Comparison of ENCODE assay signal across 13 cellular contexts in the genomic region with DNA sequence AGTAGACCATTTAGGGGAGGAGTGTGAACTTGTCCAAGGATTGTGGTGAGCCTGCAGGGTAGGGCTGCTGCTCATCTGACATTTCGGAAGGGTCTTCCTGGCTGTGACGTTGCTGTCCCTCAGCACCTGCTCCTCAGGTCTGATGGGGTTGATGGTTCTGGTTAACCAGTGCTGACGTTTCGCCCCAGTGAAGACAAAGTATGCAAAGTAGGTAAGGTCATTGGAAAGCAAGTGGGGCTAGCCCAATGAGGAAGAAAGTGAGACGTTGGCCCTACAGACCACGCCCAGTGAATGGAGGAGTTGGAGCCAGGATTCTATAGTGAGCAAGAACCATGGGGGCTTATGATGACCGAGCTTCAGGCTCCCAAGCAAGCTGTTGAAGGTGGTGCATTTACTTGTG. TPM values are rescaled to one million over a fixed set of nuclear protein-coding genes. Genes with fewer than 3 reads are reported as not detected.
DNase-seq lines count a peak whose midpoint lies in the region; ATAC-seq, FAIRE-seq and TF ChIP-seq lines count a peak whose summit lies in the region.
"Had no signal": no experiment of that assay in that cellular context is flagged by ENCODE, and none has a peak within 500 bp of the region (broad histone marks: within the 10 kb centered on the region; RNA-seq: fewer than 3 reads in every experiment).

No MANE protein-coding gene starts in this region.

- no peak overlapping the region for H4K8ac ChIP-seq in neuronal stem cell (ENCODE audit: low read depth, low read length)

- intact Hi-C loops in GM12878 (cut with micrococcal nuclease; ENCODE audit: unreplicated experiment) (loop anchor here (2.0 kb wide), 1 partner anchor 172 kb away; no protein-coding TSS in a partner anchor), left ventricle myocardium superior (cut with micrococcal nuclease) (no loop called here), esophagus muscularis mucosa (cut with DNase I) (loop anchor here (10.0 kb wide), 1 partner anchor 114 kb away; no protein-coding TSS in a partner anchor), aorta (cut with DNase I) (no loop called here)

- no peak overlapping the region for H3K4ac ChIP-seq in neuronal stem cell (ENCODE audit: low read length)

- no peak overlapping the region for H2BK12ac ChIP-seq in neuronal stem cell (ENCODE audit: low read length)

- no peaks in the 10 kb centered on the region for H3K9me3 ChIP-seq in GM12878 (replicated peaks; ENCODE audit: control insufficient read depth, insufficient read depth, low read length)
- peaks cover 0 to 2% of the 10 kb centered on the region in 2 donors for H3K9me3 ChIP-seq in neuronal stem cell (replicated peaks in 1 of 2; ENCODE audit: control insufficient read depth in 2 of 2, insufficient read depth in 1 of 2, low read depth in 1 of 2, low read length in 2 of 2)
- H3K9me3 ChIP-seq in esophagus muscularis mucosa: no peaks in the 10 kb centered on the region
- H3K9me3 ChIP-seq in aorta (ENCODE audit: control insufficient read depth, low read length): no peaks in the 10 kb centered on the region
- H3K9me3 ChIP-seq: left ventricle myocardium inferior had no signal

- TF ChIP-seq EP300 in GM12878 (IDR thresholded peaks at IDR 0.05; ENCODE audit: borderline replicate concordance in 1 of 2, control insufficient read depth in 1 of 2, low read depth in 2 of 2, low read length in 2 of 2) (peak in 1 of 2 experiments; percentile 22; a peak in 1 of 4 replicates), esophagus muscularis mucosa (IDR thresholded peaks at IDR 0.05) (no peak)

- no peak overlapping the region for H3K23ac ChIP-seq in neuronal stem cell (ENCODE audit: low read depth, low read length, poor library complexity)

- no peak overlapping the region for H2BK15ac ChIP-seq in neuronal stem cell (ENCODE audit: low read length)

- ATAC-seq in GM18502 (IDR thresholded peaks at IDR 0.05; ENCODE audit: poor library complexity, unreplicated experiment): peak; percentile 59
- peak; percentile 53 for ATAC-seq in GM21526 (IDR thresholded peaks at IDR 0.05; ENCODE audit: low FRiP score, unreplicated experiment)
- peak; percentile 58 for ATAC-seq in HG03159 (IDR thresholded peaks at IDR 0.05; ENCODE audit: unreplicated experiment)
- peak; percentile 67 for ATAC-seq in GM12878
- no peak for ATAC-seq in left ventricle myocardium superior
- ATAC-seq in aorta (ENCODE audit: low FRiP score): no peak

- no peak overlapping the region for H4K91ac ChIP-seq in neuronal stem cell (ENCODE audit: low read depth, low read length, poor library complexity)

- no TSS peak for BruUV-seq in GM12878 (replicated peaks; lab: Mats Ljungman, UMichigan)

- H3K79me1 ChIP-seq in neuronal stem cell (ENCODE audit: low read depth, low read length): no peaks in the 10 kb centered on the region

- TF ChIP-seq CTCF in GM12878 (IDR thresholded peaks at IDR 0.05 in 2 of 3, conservative IDR thresholded peaks at IDR 0.05 in 1 of 3; ENCODE audit: control insufficient read depth in 2 of 3, extremely low read depth in 1 of 3, insufficient read depth in 1 of 3, low read depth in 3 of 3, low read length in 3 of 3) (no peak), esophagus muscularis mucosa (IDR thresholded peaks at IDR 0.05) (no peak)

- WGBS in GM12878 (ENCODE audit: insufficient coverage, insufficient replicate concordance, low lambda C conversion rate, missing lambda C conversion rate): 21% methylated on average over 7 of the region's 7 CpGs
- WGBS in neuronal stem cell (ENCODE audit: extremely low coverage in 2 of 2, insufficient read length in 2 of 2, insufficient replicate concordance in 1 of 2), 2 donors: no CpG with 5 or more reads among the region's 7 CpGs
- 90% methylated on average over 7 of the region's 7 CpGs for WGBS in esophagus muscularis mucosa
- WGBS in aorta, 2 donors: 85 to 87% methylated on average over 7 of the region's 7 CpGs

- H3K79me2 ChIP-seq in GM12878 (ENCODE audit: control insufficient read depth, insufficient read depth, low read length): no peaks in the 10 kb centered on the region

- FAIRE-seq in GM12878 (lab: Jason Lieb, UNC): no peak

- no peaks in the 10 kb centered on the region for H3K36me3 ChIP-seq in GM12878 (ENCODE audit: control insufficient read depth in 2 of 2, insufficient read depth in 2 of 2, low read length in 1 of 2)
- H3K36me3 ChIP-seq in neuronal stem cell (replicated peaks in 1 of 2; ENCODE audit: control insufficient read depth in 2 of 2, insufficient read depth in 2 of 2, low read length in 2 of 2): no peaks in the 10 kb centered on the region
- H3K36me3 ChIP-seq in esophagus muscularis mucosa: no peaks in the 10 kb centered on the region
- H3K36me3 ChIP-seq in aorta (ENCODE audit: control insufficient read depth in 1 of 2, insufficient read depth in 2 of 2, low read length in 1 of 2): no peaks in the 10 kb centered on the region
- H3K36me3 ChIP-seq: left ventricle myocardium inferior had no signal

- H3K4me1 ChIP-seq in GM12878 (ENCODE audit: control insufficient read depth, insufficient read depth, low read length): peaks cover 30% of the 10 kb centered on the region
- H3K4me1 ChIP-seq in neuronal stem cell (ENCODE audit: control insufficient read depth in 2 of 2, insufficient read depth in 1 of 2, low read depth in 1 of 2, low read length in 2 of 2): no peaks in the 10 kb centered on the region
- H3K4me1 ChIP-seq in esophagus muscularis mucosa: peaks cover 0 to 20% (median 7%) of the 10 kb centered on the region in 4 donors
- no peaks in the 10 kb centered on the region for H3K4me1 ChIP-seq in aorta (ENCODE audit: control insufficient read depth in 1 of 2, insufficient read depth in 2 of 2, low read length in 2 of 2)

- CTCF ChIA-PET in GM12878 (lab: Yijun Ruan, JAX): interaction anchor here (0.8 to 4.4 kb wide), 7 partner anchors 24 to 345 kb away, joined by 3 to 35 read pairs (median 7); no protein-coding TSS in a partner anchor

- H3K4me2 ChIP-seq in GM12878 (ENCODE audit: control insufficient read depth, insufficient read depth) (peak overlapping the region; percentile 31), neuronal stem cell (ENCODE audit: insufficient read depth, low read length, poor library complexity, severe bottlenecking) (no peak overlapping the region)

- RAD21 ChIA-PET in GM12878 (lab: Charles Lee; ENCODE audit: unreplicated experiment): interaction anchor here (0.8 to 4.2 kb wide), 8 partner anchors 54 to 384 kb away, joined by 3 to 24 read pairs (median 4); partner anchors contain the start of gene INO80C

- no peak overlapping the region for H3K9ac ChIP-seq in GM12878 (ENCODE audit: control insufficient read depth, insufficient read depth, low read length)
- no peak overlapping the region for H3K9ac ChIP-seq in neuronal stem cell (ENCODE audit: low read depth, low read length, poor library complexity)

- SMC1A ChIA-PET in GM12878 (lab: Charles Lee; ENCODE audit: uncharacterized antibody, unreplicated experiment): interaction anchor here (0.6 to 4.5 kb wide), 12 partner anchors 16 to 541 kb away, joined by 3 to 29 read pairs (median 6); partner anchors contain the start of gene INO80C

- H3K18ac ChIP-seq in neuronal stem cell (ENCODE audit: low read length): no peak overlapping the region

- H4K20me1 ChIP-seq in GM12878 (ENCODE audit: control insufficient read depth, insufficient read depth): no peaks in the 10 kb centered on the region

- no peak overlapping the region for H3K14ac ChIP-seq in neuronal stem cell (ENCODE audit: low read length)

- no peak for DNase-seq in GM12878 (ENCODE audit: low read depth, low spot score)
- no peak for DNase-seq in left ventricle myocardium superior
- DNase-seq in neuronal stem cell (ENCODE audit: low spot score): no peak
- no peak for DNase-seq in esophagus muscularis mucosa (ENCODE audit: extremely low spot score)
- DNase-seq in aorta: no peak
- DNase-seq: dorsolateral prefrontal cortex; left ventricle myocardium inferior; NCI-H1694 treated with DMSO at 0.1 percent for 48 hours; nucleus accumbens; stimulated activated CD4-positive, alpha-beta T cell treated with anti-CD3 and anti-CD28 coated beads, Interleukin-1b, Interleukin-23, amount 100 ng/mL, for 48 hours had no signal

- in situ Hi-C loops in GM12878 (cut with MboI): loop anchor here (5.0 kb wide), 1 partner anchor 167 kb away; no protein-coding TSS in a partner anchor

- TF ChIP-seq POLR2A in GM12878 (IDR thresholded peaks at IDR 0.05; ENCODE audit: low read depth, low read length) (no peak), esophagus muscularis mucosa (IDR thresholded peaks at IDR 0.05; ENCODE audit: low read depth) (no peak)

- H3K27ac ChIP-seq in GM12878 (ENCODE audit: control insufficient read depth, insufficient read depth) (no peak overlapping the region), neuronal stem cell (replicated peaks; ENCODE audit: low read length) (no peak overlapping the region), esophagus muscularis mucosa (replicated peaks in 1 of 4) (no peak overlapping the region), aorta (ENCODE audit: low read depth in 1 of 2, low read length in 2 of 2) (no peak overlapping the region)
- H3K27ac ChIP-seq: dorsolateral prefrontal cortex, left ventricle myocardium inferior had no signal

- H3K4me3 ChIP-seq in GM12878 (no peak overlapping the region), neuronal stem cell (ENCODE audit: low read length in 2 of 2) (no peak overlapping the region), esophagus muscularis mucosa (no peak overlapping the region), aorta (ENCODE audit: low read length in 2 of 2) (no peak overlapping the region)
- H3K4me3 ChIP-seq: dorsolateral prefrontal cortex, left ventricle myocardium inferior had no signal

- no peak for TF ChIP-seq RAD21 in GM12878 (IDR thresholded peaks at IDR 0.05; ENCODE audit: insufficient read depth, low read depth, low read length)

- H2BK5ac ChIP-seq in neuronal stem cell (ENCODE audit: low read length): no peak overlapping the region

- no peak overlapping the region for H2AK5ac ChIP-seq in neuronal stem cell (ENCODE audit: low read depth, low read length)

- H2BK120ac ChIP-seq in neuronal stem cell (ENCODE audit: low read depth, low read length): no peak overlapping the region

- peak overlapping the region; percentile 57 for H2AFZ ChIP-seq in GM12878 (ENCODE audit: control insufficient read depth, low read depth, low read length)
- H2AFZ ChIP-seq in neuronal stem cell (ENCODE audit: low read length): no peak overlapping the region

- H3K27me3 ChIP-seq in GM12878 (replicated peaks in 1 of 2; ENCODE audit: control insufficient read depth in 2 of 2, insufficient read depth in 2 of 2, low read length in 1 of 2) (no peaks in the 10 kb centered on the region), neuronal stem cell (ENCODE audit: control insufficient read depth in 3 of 3, insufficient read depth in 3 of 3, low read depth in 1 of 3, low read length in 3 of 3) (peaks cover 0 to 3% (median 0%) of the 10 kb centered on the region in 3 experiments), esophagus muscularis mucosa (no peaks in the 10 kb centered on the region), aorta (ENCODE audit: control insufficient read depth in 1 of 2, insufficient read depth in 2 of 2, low read length in 1 of 2) (no peaks in the 10 kb centered on the region)
- H3K27me3 ChIP-seq: dorsolateral prefrontal cortex had no signal

- POLR2A ChIA-PET in GM12878 (lab: Charles Lee): interaction anchor here (0.7 to 1.5 kb wide), 2 partner anchors 16 to 84 kb away, joined by 4 to 9 read pairs; no protein-coding TSS in a partner anchor

RNA-seq across cellular contexts. Expression of gene ZNF396, which starts 33.4 kb away (rescaled TPM):
- 3.6 and 3.8 TPM in 2 replicates for total RNA-seq in GM12878 (2013; cell fraction: nucleolus; rRNA removed)
- total RNA-seq in GM12878 (2014; rRNA removed) (0.51 and 0.76 TPM in 2 replicates), GM12878 (2014; rRNA removed; fragmentation: Illumina TruSeq; extraction: Trizol) (0.58 and 0.60 TPM in 2 replicates), GM12878 (2021) (0.45 and 0.46 TPM in 2 replicates), left ventricle myocardium superior (0.62 TPM), esophagus muscularis mucosa (1 to 10 TPM in 3 of 4 donors, under 1 TPM in 1; 0.99 to 2.5 (median 1.4) TPM), aorta (1 to 10 TPM; 1.9 to 4.4 TPM)
- polyA plus RNA-seq in GM12878 (2011; ENCODE audit: low read depth): 0.35 TPM
- polyA plus RNA-seq in GM12878 (2011; rRNA removed) (0.60 and 0.84 TPM in 2 replicates), GM12878 (2014; fragmentation: Illumina TruSeq; extraction: Trizol) (0.48 and 1.3 TPM in 2 replicates), GM12878 (2014; fragmentation: Nextera tagmentation; extraction: Ambion mirVana) (under 1 TPM; 0.14 to 0.37 TPM), GM12878 (2014; rRNA removed) (0.24 and 0.33 TPM in 2 replicates), GM12878 (2016; fragmentation: Nextera tagmentation; extraction: Ambion mirVana) (under 1 TPM; 0.40 to 0.79 TPM), aorta (1 to 10 TPM; 2.6 to 4.2 TPM)
- 0.22 and 0.31 TPM in 2 replicates for polyA plus RNA-seq in GM12878 (2011; cell fraction: cytosol; rRNA removed)
- 0.26 and 0.31 TPM in 2 replicates for polyA plus RNA-seq in GM12878 (2011; cell fraction: nucleus; rRNA removed)
- 0.43 and 0.69 TPM in 2 replicates for polyA plus RNA-seq in GM12878 (2012)
- 0.51 and 0.62 TPM in 2 replicates for polyA minus RNA-seq in GM12878 (2011; rRNA and poly(A)+ RNA removed)
- not detected in 2 replicates for polyA minus RNA-seq in GM12878 (2011; cell fraction: cytosol; rRNA and poly(A)+ RNA removed)
- 0.29 and 0.36 TPM in 2 replicates for polyA minus RNA-seq in GM12878 (2011; cell fraction: nucleus; rRNA and poly(A)+ RNA removed)
- 1.2 TPM for polyA plus RNA-seq in neuronal stem cell (2013, experiment 1 of 2)
- 1.1 TPM for polyA plus RNA-seq in neuronal stem cell (2013, experiment 2 of 2)

Comparison
In these comparisons a context has a peak if more than half of its experiments do, and no peak if none do; other contexts are left out.
1. ATAC-seq: peak in GM18502 (single experiment), GM21526 (single experiment), HG03159 (single experiment) and GM12878 (single experiment); none in left ventricle myocardium superior (single experiment) and aorta (single experiment).
2. intact Hi-C loops: an anchor here in GM12878 (2.0 kb wide) and esophagus muscularis mucosa (10.0 kb wide); none called in left ventricle myocardium superior and aorta.